1 cellular context compared by ENCODE assay signal in the genomic region with DNA sequence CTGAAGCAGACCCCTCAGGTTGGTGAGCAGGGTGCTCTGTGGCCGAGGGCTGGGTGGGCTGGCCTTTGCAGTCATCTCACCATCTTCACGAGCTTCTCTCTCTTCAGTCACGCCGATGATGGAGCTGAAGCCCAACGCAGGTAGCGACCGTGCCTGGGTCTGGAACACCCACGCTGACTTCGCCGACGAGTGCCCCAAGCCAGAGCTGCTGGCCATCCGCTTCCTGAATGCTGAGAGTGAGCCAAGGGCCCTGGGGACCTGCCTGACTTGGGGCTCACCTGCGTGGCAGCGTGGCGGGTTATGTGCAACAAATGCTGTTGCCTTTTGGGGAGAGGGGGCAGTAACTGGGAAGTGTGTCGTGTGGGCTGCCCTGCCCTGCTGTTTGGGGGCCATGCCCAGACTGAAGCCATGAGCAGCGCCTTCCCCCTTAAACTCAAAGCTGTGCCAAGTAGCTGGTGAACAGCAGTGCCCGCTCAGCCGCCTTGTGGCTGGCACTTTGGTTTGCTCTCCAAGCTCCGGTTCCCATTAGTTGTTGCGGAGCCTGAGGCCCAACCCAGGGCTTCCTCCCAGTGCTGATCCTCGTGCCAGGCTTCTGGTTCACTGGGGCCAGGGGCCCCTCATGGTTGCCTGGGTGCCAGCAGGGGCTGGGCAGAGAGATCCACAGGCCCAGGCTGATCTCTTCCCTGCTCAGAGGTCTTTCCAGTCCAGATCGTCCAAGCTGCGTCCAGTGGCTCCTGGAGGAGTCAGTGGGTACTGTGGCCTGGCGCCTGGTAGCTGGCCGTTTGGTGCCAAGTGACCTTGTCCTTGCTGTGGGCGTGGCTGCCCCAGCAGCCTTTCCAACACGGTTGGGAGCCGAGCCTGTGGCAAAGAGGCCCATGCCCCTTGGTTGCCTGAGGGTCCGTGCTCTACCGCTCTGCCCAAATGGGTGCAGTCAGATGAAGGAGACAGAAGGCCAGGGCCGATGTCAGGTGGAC.
TF ChIP-seq lines count a peak whose summit lies in the region.

No MANE protein-coding gene starts in this region.

TF ChIP-seq in K562, 482 proteins besides CTCF, POLR2A, EP300 and RAD21 (continued from another document and continues in another):
- TF ChIP-seq, protein P1, sequence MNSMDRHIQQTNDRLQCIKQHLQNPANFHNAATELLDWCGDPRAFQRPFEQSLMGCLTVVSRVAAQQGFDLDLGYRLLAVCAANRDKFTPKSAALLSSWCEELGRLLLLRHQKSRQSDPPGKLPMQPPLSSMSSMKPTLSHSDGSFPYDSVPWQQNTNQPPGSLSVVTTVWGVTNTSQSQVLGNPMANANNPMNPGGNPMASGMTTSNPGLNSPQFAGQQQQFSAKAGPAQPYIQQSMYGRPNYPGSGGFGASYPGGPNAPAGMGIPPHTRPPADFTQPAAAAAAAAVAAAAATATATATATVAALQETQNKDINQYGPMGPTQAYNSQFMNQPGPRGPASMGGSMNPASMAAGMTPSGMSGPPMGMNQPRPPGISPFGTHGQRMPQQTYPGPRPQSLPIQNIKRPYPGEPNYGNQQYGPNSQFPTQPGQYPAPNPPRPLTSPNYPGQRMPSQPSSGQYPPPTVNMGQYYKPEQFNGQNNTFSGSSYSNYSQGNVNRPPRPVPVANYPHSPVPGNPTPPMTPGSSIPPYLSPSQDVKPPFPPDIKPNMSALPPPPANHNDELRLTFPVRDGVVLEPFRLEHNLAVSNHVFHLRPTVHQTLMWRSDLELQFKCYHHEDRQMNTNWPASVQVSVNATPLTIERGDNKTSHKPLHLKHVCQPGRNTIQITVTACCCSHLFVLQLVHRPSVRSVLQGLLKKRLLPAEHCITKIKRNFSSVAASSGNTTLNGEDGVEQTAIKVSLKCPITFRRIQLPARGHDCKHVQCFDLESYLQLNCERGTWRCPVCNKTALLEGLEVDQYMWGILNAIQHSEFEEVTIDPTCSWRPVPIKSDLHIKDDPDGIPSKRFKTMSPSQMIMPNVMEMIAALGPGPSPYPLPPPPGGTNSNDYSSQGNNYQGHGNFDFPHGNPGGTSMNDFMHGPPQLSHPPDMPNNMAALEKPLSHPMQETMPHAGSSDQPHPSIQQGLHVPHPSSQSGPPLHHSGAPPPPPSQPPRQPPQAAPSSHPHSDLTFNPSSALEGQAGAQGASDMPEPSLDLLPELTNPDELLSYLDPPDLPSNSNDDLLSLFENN (IDR thresholded peaks at IDR 0.05; ENCODE audit: low read depth in 2 of 2, low read length in 2 of 2), result no peak
- no peak for TF ChIP-seq BDP1 (IDR thresholded peaks at IDR 0.05; ENCODE audit: insufficient read depth, insufficient read length)
- no peak for TF ChIP-seq DMBX1 (CRISPR knock-in tag; IDR thresholded peaks at IDR 0.05; ENCODE audit: borderline replicate concordance)
- TF ChIP-seq HCFC1 (IDR thresholded peaks at IDR 0.05; ENCODE audit: low read depth, low read length), result no peak
- TF ChIP-seq, protein P2, sequence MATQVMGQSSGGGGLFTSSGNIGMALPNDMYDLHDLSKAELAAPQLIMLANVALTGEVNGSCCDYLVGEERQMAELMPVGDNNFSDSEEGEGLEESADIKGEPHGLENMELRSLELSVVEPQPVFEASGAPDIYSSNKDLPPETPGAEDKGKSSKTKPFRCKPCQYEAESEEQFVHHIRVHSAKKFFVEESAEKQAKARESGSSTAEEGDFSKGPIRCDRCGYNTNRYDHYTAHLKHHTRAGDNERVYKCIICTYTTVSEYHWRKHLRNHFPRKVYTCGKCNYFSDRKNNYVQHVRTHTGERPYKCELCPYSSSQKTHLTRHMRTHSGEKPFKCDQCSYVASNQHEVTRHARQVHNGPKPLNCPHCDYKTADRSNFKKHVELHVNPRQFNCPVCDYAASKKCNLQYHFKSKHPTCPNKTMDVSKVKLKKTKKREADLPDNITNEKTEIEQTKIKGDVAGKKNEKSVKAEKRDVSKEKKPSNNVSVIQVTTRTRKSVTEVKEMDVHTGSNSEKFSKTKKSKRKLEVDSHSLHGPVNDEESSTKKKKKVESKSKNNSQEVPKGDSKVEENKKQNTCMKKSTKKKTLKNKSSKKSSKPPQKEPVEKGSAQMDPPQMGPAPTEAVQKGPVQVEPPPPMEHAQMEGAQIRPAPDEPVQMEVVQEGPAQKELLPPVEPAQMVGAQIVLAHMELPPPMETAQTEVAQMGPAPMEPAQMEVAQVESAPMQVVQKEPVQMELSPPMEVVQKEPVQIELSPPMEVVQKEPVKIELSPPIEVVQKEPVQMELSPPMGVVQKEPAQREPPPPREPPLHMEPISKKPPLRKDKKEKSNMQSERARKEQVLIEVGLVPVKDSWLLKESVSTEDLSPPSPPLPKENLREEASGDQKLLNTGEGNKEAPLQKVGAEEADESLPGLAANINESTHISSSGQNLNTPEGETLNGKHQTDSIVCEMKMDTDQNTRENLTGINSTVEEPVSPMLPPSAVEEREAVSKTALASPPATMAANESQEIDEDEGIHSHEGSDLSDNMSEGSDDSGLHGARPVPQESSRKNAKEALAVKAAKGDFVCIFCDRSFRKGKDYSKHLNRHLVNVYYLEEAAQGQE (CRISPR knock-in tag; IDR thresholded peaks at IDR 0.05; ENCODE audit: low read depth), result no peak
- TF ChIP-seq, protein P3, sequence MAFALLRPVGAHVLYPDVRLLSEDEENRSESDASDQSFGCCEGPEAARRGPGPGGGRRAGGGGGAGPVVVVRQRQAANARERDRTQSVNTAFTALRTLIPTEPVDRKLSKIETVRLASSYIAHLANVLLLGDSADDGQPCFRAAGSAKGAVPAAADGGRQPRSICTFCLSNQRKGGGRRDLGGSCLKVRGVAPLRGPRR (CRISPR knock-in tag; IDR thresholded peaks at IDR 0.05), result no peak
- TF ChIP-seq ESRRB (CRISPR knock-in tag; IDR thresholded peaks at IDR 0.05; ENCODE audit: borderline replicate concordance), result no peak
- TF ChIP-seq ZNF23 (CRISPR knock-in tag; IDR thresholded peaks at IDR 0.05), result no peak
- TF ChIP-seq ZNF583 (CRISPR knock-in tag; IDR thresholded peaks at IDR 0.05), result 0 out of 2 replicates have a peak, but pooled peaks have one; percentile 7
- TF ChIP-seq KDM1A (IDR thresholded peaks at IDR 0.05), result no peak
- no peak for TF ChIP-seq STAG1 (CRISPR knock-in tag; IDR thresholded peaks at IDR 0.05; ENCODE audit: borderline replicate concordance)
- TF ChIP-seq, protein P4, sequence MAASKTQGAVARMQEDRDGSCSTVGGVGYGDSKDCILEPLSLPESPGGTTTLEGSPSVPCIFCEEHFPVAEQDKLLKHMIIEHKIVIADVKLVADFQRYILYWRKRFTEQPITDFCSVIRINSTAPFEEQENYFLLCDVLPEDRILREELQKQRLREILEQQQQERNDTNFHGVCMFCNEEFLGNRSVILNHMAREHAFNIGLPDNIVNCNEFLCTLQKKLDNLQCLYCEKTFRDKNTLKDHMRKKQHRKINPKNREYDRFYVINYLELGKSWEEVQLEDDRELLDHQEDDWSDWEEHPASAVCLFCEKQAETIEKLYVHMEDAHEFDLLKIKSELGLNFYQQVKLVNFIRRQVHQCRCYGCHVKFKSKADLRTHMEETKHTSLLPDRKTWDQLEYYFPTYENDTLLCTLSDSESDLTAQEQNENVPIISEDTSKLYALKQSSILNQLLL (CRISPR knock-in tag; IDR thresholded peaks at IDR 0.05; ENCODE audit: borderline replicate concordance), result 0 out of 2 replicates have a peak, but pooled peaks have one; percentile 12
- TF ChIP-seq POLR2AphosphoS2 (IDR thresholded peaks at IDR 0.05; ENCODE audit: low read length), result peak; percentile 10; the same call in 1 of the 2 replicates
- TF ChIP-seq POLR2G (IDR thresholded peaks at IDR 0.05; ENCODE audit: low read depth, low read length), result peak; percentile 81
- TF ChIP-seq BRD9 (IDR thresholded peaks at IDR 0.05; ENCODE audit: low read depth, partially characterized antibody), result no peak
- TF ChIP-seq TOE1 (IDR thresholded peaks at IDR 0.05; ENCODE audit: borderline replicate concordance), result no peak
- TF ChIP-seq TOE1 (CRISPR knock-in tag; IDR thresholded peaks at IDR 0.05; ENCODE audit: borderline replicate concordance, low read depth), result no peak
- TF ChIP-seq NFE2 (IDR thresholded peaks at IDR 0.05; ENCODE audit: low read depth), result no peak
- TF ChIP-seq, protein P5, sequence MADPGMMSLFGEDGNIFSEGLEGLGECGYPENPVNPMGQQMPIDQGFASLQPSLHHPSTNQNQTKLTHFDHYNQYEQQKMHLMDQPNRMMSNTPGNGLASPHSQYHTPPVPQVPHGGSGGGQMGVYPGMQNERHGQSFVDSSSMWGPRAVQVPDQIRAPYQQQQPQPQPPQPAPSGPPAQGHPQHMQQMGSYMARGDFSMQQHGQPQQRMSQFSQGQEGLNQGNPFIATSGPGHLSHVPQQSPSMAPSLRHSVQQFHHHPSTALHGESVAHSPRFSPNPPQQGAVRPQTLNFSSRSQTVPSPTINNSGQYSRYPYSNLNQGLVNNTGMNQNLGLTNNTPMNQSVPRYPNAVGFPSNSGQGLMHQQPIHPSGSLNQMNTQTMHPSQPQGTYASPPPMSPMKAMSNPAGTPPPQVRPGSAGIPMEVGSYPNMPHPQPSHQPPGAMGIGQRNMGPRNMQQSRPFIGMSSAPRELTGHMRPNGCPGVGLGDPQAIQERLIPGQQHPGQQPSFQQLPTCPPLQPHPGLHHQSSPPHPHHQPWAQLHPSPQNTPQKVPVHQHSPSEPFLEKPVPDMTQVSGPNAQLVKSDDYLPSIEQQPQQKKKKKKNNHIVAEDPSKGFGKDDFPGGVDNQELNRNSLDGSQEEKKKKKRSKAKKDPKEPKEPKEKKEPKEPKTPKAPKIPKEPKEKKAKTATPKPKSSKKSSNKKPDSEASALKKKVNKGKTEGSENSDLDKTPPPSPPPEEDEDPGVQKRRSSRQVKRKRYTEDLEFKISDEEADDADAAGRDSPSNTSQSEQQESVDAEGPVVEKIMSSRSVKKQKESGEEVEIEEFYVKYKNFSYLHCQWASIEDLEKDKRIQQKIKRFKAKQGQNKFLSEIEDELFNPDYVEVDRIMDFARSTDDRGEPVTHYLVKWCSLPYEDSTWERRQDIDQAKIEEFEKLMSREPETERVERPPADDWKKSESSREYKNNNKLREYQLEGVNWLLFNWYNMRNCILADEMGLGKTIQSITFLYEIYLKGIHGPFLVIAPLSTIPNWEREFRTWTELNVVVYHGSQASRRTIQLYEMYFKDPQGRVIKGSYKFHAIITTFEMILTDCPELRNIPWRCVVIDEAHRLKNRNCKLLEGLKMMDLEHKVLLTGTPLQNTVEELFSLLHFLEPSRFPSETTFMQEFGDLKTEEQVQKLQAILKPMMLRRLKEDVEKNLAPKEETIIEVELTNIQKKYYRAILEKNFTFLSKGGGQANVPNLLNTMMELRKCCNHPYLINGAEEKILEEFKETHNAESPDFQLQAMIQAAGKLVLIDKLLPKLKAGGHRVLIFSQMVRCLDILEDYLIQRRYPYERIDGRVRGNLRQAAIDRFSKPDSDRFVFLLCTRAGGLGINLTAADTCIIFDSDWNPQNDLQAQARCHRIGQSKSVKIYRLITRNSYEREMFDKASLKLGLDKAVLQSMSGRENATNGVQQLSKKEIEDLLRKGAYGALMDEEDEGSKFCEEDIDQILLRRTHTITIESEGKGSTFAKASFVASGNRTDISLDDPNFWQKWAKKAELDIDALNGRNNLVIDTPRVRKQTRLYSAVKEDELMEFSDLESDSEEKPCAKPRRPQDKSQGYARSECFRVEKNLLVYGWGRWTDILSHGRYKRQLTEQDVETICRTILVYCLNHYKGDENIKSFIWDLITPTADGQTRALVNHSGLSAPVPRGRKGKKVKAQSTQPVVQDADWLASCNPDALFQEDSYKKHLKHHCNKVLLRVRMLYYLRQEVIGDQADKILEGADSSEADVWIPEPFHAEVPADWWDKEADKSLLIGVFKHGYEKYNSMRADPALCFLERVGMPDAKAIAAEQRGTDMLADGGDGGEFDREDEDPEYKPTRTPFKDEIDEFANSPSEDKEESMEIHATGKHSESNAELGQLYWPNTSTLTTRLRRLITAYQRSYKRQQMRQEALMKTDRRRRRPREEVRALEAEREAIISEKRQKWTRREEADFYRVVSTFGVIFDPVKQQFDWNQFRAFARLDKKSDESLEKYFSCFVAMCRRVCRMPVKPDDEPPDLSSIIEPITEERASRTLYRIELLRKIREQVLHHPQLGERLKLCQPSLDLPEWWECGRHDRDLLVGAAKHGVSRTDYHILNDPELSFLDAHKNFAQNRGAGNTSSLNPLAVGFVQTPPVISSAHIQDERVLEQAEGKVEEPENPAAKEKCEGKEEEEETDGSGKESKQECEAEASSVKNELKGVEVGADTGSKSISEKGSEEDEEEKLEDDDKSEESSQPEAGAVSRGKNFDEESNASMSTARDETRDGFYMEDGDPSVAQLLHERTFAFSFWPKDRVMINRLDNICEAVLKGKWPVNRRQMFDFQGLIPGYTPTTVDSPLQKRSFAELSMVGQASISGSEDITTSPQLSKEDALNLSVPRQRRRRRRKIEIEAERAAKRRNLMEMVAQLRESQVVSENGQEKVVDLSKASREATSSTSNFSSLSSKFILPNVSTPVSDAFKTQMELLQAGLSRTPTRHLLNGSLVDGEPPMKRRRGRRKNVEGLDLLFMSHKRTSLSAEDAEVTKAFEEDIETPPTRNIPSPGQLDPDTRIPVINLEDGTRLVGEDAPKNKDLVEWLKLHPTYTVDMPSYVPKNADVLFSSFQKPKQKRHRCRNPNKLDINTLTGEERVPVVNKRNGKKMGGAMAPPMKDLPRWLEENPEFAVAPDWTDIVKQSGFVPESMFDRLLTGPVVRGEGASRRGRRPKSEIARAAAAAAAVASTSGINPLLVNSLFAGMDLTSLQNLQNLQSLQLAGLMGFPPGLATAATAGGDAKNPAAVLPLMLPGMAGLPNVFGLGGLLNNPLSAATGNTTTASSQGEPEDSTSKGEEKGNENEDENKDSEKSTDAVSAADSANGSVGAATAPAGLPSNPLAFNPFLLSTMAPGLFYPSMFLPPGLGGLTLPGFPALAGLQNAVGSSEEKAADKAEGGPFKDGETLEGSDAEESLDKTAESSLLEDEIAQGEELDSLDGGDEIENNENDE (IDR thresholded peaks at IDR 0.05; ENCODE audit: low read depth, low read length), result peak; percentile 60
- no peak; the same call in 1 of the 2 replicates for TF ChIP-seq PHF8 (IDR thresholded peaks at IDR 0.05; ENCODE audit: borderline replicate concordance, low read length)
- peak; percentile 53 for TF ChIP-seq WHSC1 (IDR thresholded peaks at IDR 0.05; ENCODE audit: low read length)
- no peak for TF ChIP-seq CREBBP (IDR thresholded peaks at IDR 0.05; ENCODE audit: low read depth, low read length)
- no peak for TF ChIP-seq ZNF717 (CRISPR knock-in tag; IDR thresholded peaks at IDR 0.05)
- TF ChIP-seq ARID2 (IDR thresholded peaks at IDR 0.05), result no peak
- TF ChIP-seq HEY1 (CRISPR knock-in tag; IDR thresholded peaks at IDR 0.05; ENCODE audit: borderline replicate concordance), result no peak
- TF ChIP-seq TEAD1 (CRISPR knock-in tag; IDR thresholded peaks at IDR 0.05), result 0 out of 4 replicates have a peak, but pooled peaks of 1 of the 2 experiments have one; percentile 7
- TF ChIP-seq C11orf30 (IDR thresholded peaks at IDR 0.05; ENCODE audit: low read depth), result no peak
- no peak for TF ChIP-seq ZNF766 (CRISPR knock-in tag; conservative IDR thresholded peaks at IDR 0.05)
- TF ChIP-seq KLF1 (tag; IDR thresholded peaks at IDR 0.05), result no peak
- TF ChIP-seq TRIM24 (IDR thresholded peaks at IDR 0.05), result no peak
- TF ChIP-seq OTX1 (CRISPR knock-in tag; IDR thresholded peaks at IDR 0.05), result no peak
- TF ChIP-seq NCOA6 (IDR thresholded peaks at IDR 0.05), result no peak
- TF ChIP-seq, protein P6, sequence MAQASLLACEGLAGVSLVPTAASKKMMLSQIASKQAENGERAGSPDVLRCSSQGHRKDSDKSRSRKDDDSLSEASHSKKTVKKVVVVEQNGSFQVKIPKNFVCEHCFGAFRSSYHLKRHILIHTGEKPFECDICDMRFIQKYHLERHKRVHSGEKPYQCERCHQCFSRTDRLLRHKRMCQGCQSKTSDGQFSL (CRISPR knock-in tag; IDR thresholded peaks at IDR 0.05), result no peak
- TF ChIP-seq, protein P6 (tag; IDR thresholded peaks at IDR 0.05), result no peak
- no peak for TF ChIP-seq ZNF507 (tag; conservative IDR thresholded peaks at IDR 0.05)
